1 cellular context compared by ENCODE assay signal in the genomic region with DNA sequence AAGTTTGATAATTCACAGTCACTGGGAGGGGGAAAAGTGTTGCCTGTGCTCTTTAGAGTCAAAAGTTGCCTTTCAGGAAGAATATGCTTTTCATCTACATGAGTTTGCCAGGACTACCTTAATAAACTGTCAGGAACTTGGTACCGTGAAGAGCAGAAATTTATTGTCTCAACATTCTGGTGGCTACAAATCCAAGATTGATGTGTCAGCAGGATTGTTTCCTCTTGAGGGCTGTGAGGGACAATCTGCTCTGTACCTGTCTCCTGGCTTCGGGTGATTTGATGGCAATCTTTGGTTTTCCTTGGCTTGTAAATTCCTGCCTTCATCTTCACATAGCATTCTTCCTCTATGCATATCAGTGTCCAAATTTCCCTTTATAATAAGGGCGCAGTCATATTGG.
TF ChIP-seq lines count a peak whose summit lies in the region.

No MANE protein-coding gene starts in this region.

TF ChIP-seq in GM23338, 12 proteins besides CTCF, POLR2A, EP300 and RAD21 (continued from another document):
- TF ChIP-seq, protein P1, sequence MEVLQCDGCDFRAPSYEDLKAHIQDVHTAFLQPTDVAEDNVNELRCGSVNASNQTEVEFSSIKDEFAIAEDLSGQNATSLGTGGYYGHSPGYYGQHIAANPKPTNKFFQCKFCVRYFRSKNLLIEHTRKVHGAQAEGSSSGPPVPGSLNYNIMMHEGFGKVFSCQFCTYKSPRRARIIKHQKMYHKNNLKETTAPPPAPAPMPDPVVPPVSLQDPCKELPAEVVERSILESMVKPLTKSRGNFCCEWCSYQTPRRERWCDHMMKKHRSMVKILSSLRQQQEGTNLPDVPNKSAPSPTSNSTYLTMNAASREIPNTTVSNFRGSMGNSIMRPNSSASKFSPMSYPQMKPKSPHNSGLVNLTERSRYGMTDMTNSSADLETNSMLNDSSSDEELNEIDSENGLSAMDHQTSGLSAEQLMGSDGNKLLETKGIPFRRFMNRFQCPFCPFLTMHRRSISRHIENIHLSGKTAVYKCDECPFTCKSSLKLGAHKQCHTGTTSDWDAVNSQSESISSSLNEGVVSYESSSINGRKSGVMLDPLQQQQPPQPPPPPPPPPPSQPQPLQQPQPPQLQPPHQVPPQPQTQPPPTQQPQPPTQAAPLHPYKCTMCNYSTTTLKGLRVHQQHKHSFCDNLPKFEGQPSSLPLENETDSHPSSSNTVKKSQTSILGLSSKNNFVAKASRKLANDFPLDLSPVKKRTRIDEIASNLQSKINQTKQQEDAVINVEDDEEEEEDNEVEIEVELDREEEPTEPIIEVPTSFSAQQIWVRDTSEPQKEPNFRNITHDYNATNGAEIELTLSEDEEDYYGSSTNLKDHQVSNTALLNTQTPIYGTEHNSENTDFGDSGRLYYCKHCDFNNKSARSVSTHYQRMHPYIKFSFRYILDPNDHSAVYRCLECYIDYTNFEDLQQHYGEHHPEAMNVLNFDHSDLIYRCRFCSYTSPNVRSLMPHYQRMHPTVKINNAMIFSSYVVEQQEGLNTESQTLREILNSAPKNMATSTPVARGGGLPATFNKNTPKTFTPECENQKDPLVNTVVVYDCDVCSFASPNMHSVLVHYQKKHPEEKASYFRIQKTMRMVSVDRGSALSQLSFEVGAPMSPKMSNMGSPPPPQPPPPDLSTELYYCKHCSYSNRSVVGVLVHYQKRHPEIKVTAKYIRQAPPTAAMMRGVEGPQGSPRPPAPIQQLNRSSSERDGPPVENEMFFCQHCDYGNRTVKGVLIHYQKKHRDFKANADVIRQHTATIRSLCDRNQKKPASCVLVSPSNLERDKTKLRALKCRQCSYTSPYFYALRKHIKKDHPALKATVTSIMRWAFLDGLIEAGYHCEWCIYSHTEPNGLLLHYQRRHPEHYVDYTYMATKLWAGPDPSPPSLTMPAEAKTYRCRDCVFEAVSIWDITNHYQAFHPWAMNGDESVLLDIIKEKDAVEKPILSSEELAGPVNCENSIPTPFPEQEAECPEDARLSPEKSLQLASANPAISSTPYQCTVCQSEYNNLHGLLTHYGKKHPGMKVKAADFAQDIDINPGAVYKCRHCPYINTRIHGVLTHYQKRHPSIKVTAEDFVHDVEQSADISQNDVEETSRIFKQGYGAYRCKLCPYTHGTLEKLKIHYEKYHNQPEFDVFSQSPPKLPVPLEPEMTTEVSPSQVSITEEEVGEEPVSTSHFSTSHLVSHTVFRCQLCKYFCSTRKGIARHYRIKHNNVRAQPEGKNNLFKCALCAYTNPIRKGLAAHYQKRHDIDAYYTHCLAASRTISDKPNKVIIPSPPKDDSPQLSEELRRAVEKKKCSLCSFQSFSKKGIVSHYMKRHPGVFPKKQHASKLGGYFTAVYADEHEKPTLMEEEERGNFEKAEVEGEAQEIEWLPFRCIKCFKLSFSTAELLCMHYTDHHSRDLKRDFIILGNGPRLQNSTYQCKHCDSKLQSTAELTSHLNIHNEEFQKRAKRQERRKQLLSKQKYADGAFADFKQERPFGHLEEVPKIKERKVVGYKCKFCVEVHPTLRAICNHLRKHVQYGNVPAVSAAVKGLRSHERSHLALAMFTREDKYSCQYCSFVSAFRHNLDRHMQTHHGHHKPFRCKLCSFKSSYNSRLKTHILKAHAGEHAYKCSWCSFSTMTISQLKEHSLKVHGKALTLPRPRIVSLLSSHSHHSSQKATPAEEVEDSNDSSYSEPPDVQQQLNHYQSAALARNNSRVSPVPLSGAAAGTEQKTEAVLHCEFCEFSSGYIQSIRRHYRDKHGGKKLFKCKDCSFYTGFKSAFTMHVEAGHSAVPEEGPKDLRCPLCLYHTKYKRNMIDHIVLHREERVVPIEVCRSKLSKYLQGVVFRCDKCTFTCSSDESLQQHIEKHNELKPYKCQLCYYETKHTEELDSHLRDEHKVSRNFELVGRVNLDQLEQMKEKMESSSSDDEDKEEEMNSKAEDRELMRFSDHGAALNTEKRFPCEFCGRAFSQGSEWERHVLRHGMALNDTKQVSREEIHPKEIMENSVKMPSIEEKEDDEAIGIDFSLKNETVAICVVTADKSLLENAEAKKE (CRISPR knock-in tag; IDR thresholded peaks at IDR 0.05) = no peak
